In genomic region chr13:102399791-102400618, GRCh38 we compare ENCODE assay signal across 8 cellular contexts. TPM values are rescaled to one million over a fixed set of nuclear protein-coding genes. Genes with fewer than 3 reads are reported as not detected.
DNase-seq lines count a peak whose midpoint lies in the region; ATAC-seq and TF ChIP-seq lines count a peak whose summit lies in the region.

No MANE protein-coding gene starts in this region.

- POLR2A ChIA-PET in T-cell (lab: Charles Lee): no interaction called here

- H3K9me3 Mint-ChIP-seq in T-cell (no peaks in the 10 kb centered on the region), memory B cell (no peaks in the 10 kb centered on the region)

- H3K27ac Mint-ChIP-seq in T-cell: no peak overlapping the region
- no peak overlapping the region for H3K27ac Mint-ChIP-seq in memory B cell

- CTCF ChIA-PET in T-cell (lab: Charles Lee): no interaction called here

- no peaks in the 10 kb centered on the region for H3K9me3 ChIP-seq in thyroid gland

- peaks cover 29 to 32% (median 31%) of the 10 kb centered on the region in 3 donors for H3K4me1 Mint-ChIP-seq in T-cell
- peaks cover 24% of the 10 kb centered on the region for H3K4me1 Mint-ChIP-seq in memory B cell

- H3K4me3 ChIP-seq in dorsolateral prefrontal cortex (peak overlapping the region; percentile 43 to 98 (median 69)), thyroid gland (replicated peaks in 1 of 3) (peak overlapping the region in 2 of 3 donors; percentile 11 to 40)

- H3K4me1 ChIP-seq in thyroid gland: peaks cover 0 to 31% of the 10 kb centered on the region in 2 donors

- peak overlapping the region in 58 of 59 donors; percentile 5 to 93 (median 82) for H3K27ac ChIP-seq in dorsolateral prefrontal cortex
- H3K27ac ChIP-seq in thyroid gland: no peak overlapping the region

- intact Hi-C loops in dorsolateral prefrontal cortex (cut with DNase I) (loop anchor here (5.0 kb wide), 1 partner anchor 258 kb away; no protein-coding TSS in a partner anchor), thyroid gland (cut with DNase I) (no loop called here)

- H3K36me3 Mint-ChIP-seq in T-cell: no peaks in the 10 kb centered on the region
- no peaks in the 10 kb centered on the region for H3K36me3 Mint-ChIP-seq in memory B cell

- no peaks in the 10 kb centered on the region for H3K36me3 ChIP-seq in thyroid gland

- TF ChIP-seq CTCF in dorsolateral prefrontal cortex (IDR thresholded peaks at IDR 0.05 in 54 of 56, conservative IDR thresholded peaks at IDR 0.05 in 2 of 56; ENCODE audit: low read depth in 1 of 56, partially characterized antibody in 56 of 56) (peak in 17 of 56 donors; percentile 7 to 32 (median 15)), thyroid gland (IDR thresholded peaks at IDR 0.05) (no peak)

- no peak for TF ChIP-seq POLR2A in thyroid gland (IDR thresholded peaks at IDR 0.05)

- ATAC-seq in HG02623 (IDR thresholded peaks at IDR 0.05; ENCODE audit: unreplicated experiment) (peak; percentile 39), T-cell (replicated peaks in 1 of 4) (peak; percentile 43 to 55 (median 52)), memory B cell (ENCODE audit: low read depth) (peak; percentile 41)

- peaks cover 0 to 26% (median 0%) of the 10 kb centered on the region in 45 donors for H3K27me3 ChIP-seq in dorsolateral prefrontal cortex
- no peaks in the 10 kb centered on the region for H3K27me3 ChIP-seq in thyroid gland

- DNase-seq in G401 (ENCODE audit: low spot score): peak; percentile 82
- DNase-seq in T-cell: peak in 8 of 34 experiments; percentile 1 to 20 (median 4)
- peak in 8 of 10 donors; percentile 20 to 60 (median 44) for DNase-seq in dorsolateral prefrontal cortex
- DNase-seq in memory B cell (ENCODE audit: low spot score in 2 of 2): no peak
- peak in 1 of 2 donors; percentile 3 for DNase-seq in thyroid gland
- DNase-seq in GF-D8 (lab: John Stamatoyannopoulos, UW): no peak
- DNase-seq in MV-4-11 (lab: John Stamatoyannopoulos, UW): no peak

- in situ Hi-C loops in G401 (cut with HindIII; ENCODE audit: low sequenced_read_pairs): no loop called here

- 0 to 2% methylated on average over 16 to 27 of the region's 56 CpGs for WGBS in thyroid gland, 2 donors

- H3K27me3 Mint-ChIP-seq in T-cell: peaks cover 42 to 54% of the 10 kb centered on the region in 2 donors
- peaks cover 17% of the 10 kb centered on the region for H3K27me3 Mint-ChIP-seq in memory B cell

- H3K4me3 Mint-ChIP-seq in T-cell (peak overlapping the region; percentile 42 to 82 (median 64)), memory B cell (peak overlapping the region; percentile 68)

RNA-seq across cellular contexts. Expression of gene FGF14, which starts 1.8 kb away (rescaled TPM):
- total RNA-seq in G401 (2014; rRNA removed; shearing (Covaris generic)): not detected in 2 replicates
- total RNA-seq in T-cell (under 1 TPM in 2 of 5 donors, not detected in 3; 0.03 TPM), dorsolateral prefrontal cortex (100 to 1,000 TPM in 34 of 120 experiments, 10 to 100 TPM in 86; 22.1 to 135 (median 87.7) TPM), thyroid gland (1 to 10 TPM in 1 of 4 donors, under 1 TPM in 3; 0.04 to 1.4 (median 0.38) TPM)

Comparison
In these comparisons a context has a peak if more than half of its experiments do, and no peak if none do; other contexts are left out.
1. DNase-seq: peak in G401 (single experiment) and dorsolateral prefrontal cortex (8 of 10); none in memory B cell (0 of 2), GF-D8 (single experiment) and MV-4-11 (single experiment).
2. H3K27ac ChIP-seq: peak in dorsolateral prefrontal cortex (58 of 59); none in thyroid gland (0 of 3).
3. RNA of gene FGF14, which starts 1.8 kb away (total RNA-seq): 22.1 to 135 TPM in dorsolateral prefrontal cortex; 0.04 to 1.4 TPM in thyroid gland, 0.03 TPM in T-cell and not detected in G401; every median in the first group is over 4 times any median in the second.
4. Peak in every context shown above with its lines, with median percentiles within 50 percentile points of each other: ATAC-seq.